In the genomic region with DNA sequence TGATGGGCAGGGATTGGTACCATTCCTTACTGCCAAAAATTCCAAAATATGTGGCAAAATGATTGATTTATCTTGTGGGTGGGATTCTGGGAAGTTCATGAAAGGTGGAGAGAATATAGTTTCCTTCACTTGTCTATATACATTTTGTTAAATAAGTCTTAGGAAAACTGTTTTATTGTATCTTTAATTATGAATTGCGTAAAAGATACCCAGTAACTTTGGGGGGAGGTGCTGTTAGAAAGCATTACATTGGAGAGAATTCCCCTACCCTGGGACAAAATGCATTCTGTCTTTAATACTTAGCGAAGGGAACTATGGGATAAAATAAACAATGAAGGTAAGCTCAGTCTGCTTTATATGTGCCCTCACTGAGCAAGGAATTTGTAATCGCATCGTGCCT, we compare ENCODE assay signal across 1 cellular context.
TF ChIP-seq lines count a peak whose summit lies in the region.

No MANE protein-coding gene starts in this region.

TF ChIP-seq in K562, 482 proteins besides CTCF, POLR2A, EP300 and RAD21:
- TF ChIP-seq MEIS2 (IDR thresholded peaks at IDR 0.05; ENCODE audit: partially characterized antibody): peak; percentile 25
- TF ChIP-seq, protein P1, sequence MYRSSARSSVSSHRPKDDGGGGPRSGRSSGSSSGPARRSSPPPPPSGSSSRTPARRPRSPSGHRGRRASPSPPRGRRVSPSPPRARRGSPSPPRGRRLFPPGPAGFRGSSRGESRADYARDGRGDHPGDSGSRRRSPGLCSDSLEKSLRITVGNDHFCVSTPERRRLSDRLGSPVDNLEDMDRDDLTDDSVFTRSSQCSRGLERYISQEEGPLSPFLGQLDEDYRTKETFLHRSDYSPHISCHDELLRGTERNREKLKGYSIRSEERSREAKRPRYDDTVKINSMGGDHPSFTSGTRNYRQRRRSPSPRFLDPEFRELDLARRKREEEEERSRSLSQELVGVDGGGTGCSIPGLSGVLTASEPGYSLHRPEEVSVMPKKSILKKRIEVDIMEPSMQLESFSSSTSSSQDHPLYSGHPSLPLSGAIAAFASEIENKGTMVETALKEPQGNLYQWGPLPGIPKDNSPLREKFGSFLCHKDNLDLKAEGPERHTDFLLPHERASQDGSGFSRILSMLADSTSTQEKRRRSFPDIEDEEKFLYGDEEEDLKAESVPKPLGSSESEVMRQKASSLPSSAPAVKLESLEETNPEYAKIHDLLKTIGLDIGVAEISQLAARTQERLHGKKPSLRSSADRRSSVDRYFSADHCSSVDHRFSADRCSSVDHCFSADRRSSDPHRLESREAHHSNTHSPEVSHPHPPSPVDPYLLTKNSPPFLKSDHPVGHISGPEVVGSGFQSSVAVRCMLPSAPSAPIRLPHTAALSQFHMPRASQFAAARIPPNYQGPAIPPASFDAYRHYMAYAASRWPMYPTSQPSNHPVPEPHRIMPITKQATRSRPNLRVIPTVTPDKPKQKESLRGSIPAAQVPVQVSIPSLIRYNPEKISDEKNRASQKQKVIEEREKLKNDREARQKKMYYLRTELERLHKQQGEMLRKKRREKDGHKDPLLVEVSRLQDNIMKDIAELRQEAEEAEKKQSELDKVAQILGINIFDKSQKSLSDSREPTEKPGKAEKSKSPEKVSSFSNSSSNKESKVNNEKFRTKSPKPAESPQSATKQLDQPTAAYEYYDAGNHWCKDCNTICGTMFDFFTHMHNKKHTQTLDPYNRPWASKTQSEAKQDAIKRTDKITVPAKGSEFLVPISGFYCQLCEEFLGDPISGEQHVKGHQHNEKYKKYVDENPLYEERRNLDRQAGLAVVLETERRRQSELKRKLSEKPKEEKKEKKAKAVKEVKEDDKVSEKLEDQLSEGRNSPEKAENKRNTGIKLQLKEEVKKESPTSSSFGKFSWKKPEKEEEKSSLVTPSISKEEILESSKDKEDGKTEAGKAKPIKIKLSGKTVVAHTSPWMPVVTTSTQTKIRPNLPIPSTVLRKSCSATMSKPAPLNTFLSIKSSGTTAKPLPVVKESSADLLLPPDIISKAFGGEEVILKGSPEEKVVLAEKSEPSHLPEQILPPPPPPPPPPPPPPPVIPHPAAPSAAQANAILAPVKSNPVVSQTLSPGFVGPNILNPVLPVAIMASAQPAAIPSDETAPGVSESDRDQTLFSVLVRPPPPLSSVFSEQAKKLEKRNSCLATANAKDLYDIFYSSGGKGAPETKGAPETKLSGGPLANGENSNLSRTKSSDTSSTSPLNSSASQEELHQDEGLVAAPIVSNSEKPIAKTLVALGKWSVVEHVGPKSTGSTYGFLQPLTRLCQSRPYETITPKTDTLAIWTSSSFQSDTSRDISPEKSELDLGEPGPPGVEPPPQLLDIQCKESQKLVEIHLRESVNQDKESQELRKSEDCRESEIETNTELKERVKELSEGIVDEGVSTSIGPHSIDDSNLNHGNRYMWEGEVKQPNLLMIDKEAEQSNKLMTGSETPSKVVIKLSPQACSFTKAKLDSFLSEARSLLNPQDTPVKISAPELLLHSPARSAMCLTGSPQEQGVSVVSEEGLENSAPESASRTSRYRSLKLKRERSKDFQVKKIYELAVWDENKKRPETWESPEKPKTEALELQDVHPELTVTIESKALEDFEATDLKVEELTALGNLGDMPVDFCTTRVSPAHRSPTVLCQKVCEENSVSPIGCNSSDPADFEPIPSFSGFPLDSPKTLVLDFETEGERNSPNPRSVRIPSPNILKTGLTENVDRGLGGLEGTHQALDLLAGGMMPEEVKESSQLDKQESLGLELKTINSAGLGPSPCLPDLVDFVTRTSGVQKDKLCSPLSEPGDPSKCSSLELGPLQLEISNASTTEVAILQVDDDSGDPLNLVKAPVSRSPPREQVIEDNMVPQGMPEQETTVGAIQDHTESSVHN (IDR thresholded peaks at IDR 0.05; ENCODE audit: borderline replicate concordance in 1 of 2, low read depth in 1 of 2): no peak
